In the genomic region with DNA sequence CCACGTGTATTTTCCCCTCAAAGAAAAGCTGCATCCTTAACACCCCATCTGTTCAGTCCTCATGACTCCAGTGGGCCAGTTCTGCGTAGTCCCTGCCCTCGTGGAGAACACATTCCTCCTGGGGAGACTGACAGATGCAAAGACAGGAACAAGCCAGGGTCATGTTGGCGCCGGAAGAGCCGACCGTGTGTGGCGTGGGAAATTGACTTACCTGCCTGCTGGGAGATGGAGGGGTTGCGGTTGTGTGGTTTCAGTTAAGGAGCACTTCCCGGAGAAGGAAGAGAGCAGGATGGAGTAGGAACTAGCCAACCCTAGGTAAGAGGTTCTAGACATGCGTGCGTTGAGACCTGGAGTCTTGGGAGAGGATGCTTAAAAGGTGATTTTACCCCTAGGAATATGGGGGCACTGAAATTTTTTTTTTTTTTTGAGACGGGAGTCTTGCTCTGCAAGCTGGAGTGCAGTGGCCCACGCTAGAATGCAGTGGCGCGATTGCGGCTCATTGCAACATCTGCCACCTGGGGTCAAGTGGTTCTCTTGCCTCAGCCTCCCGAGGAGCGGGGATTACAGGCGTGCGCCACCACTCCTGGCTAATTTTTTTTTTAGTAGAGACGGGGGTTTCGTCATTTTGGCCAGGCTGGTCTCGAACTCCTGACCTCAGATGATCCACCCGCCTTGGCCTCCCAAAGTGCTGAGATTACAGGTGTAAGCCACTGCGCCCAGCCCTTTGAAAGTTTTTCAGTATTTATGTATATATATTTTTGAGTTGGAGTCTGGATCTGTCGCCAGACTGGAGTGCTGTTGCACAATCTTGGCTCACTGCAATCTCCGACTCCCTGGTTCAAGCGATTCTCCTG, we compare ENCODE assay signal across 8 cellular contexts. TPM values are rescaled to one million over a fixed set of nuclear protein-coding genes. Genes with fewer than 3 reads are reported as not detected.
A peak's percentile ranks its signal among the peaks of the same experiment; 100 is the strongest.
DNase-seq lines count a peak whose midpoint lies in the region; TF ChIP-seq lines count a peak whose summit lies in the region.
"Had no signal": no experiment of that assay in that cellular context is flagged by ENCODE, and none has a peak within 500 bp of the region (broad histone marks: within the 10 kb centered on the region; RNA-seq: fewer than 3 reads in every experiment).

No MANE protein-coding gene starts in this region.

- peaks cover 14% of the 10 kb centered on the region for H3K36me3 Mint-ChIP-seq in mesothelial cell of epicardium

- no peaks in the 10 kb centered on the region for H4K20me1 ChIP-seq in GM23248 (ENCODE audit: insufficient read depth)

- peaks cover 60% of the 10 kb centered on the region for H3K79me2 ChIP-seq in GM23248 (ENCODE audit: insufficient read depth)

- H3K4me2 ChIP-seq in GM23248 (ENCODE audit: unreplicated experiment) = peak overlapping the region; percentile 67

- H3K4me3 ChIP-seq in GM23248 = peak overlapping the region; percentile 74
- H3K4me3 ChIP-seq in cardiac fibroblast (replicated peaks in 1 of 2; ENCODE audit: low read depth in 2 of 2, low read length in 2 of 2) = peak overlapping the region; percentile 80 to 82

- H3K4me3 Mint-ChIP-seq in mesothelial cell of epicardium = peak overlapping the region; percentile 91

- no peaks in the 10 kb centered on the region for H3K9me3 ChIP-seq in GM23248 (ENCODE audit: low read depth)
- H3K9me3 ChIP-seq: thyroid gland had no signal

- in situ Hi-C loops in GM23248 (cut with MboI) = no loop called here

- H3K4me1 ChIP-seq in GM23248 (ENCODE audit: insufficient read depth) = peaks cover 18% of the 10 kb centered on the region

- H2AFZ ChIP-seq in GM23248 = no peak overlapping the region

- no peaks in the 10 kb centered on the region for H3K36me3 ChIP-seq in GM23248 (ENCODE audit: low read depth)

- no peaks in the 10 kb centered on the region for H3F3A ChIP-seq in GM23248 (ENCODE audit: insufficient read depth)

- peak overlapping the region; percentile 88 for H3K9ac ChIP-seq in GM23248

- H3K27me3 Mint-ChIP-seq in mesothelial cell of epicardium (ENCODE audit: low read depth) = no peaks in the 10 kb centered on the region

- peak overlapping the region; percentile 81 for H3K27ac Mint-ChIP-seq in mesothelial cell of epicardium

- DNase-seq in GM23248 (peak; percentile 37), OCI-M1 (lab: John Stamatoyannopoulos, UW) (peak; percentile 53), cardiac fibroblast (ENCODE audit: low read depth in 2 of 2) (peak in 1 of 2 donors; percentile 27), mesothelial cell of epicardium (ENCODE audit: low spot score in 2 of 2, unreplicated experiment in 2 of 2) (no peak), globus pallidus (ENCODE audit: low spot score) (no peak), NOMO-1 treated with dmso at 0.1 percent for 144 hours (lab: John Stamatoyannopoulos, UW; ENCODE audit: unreplicated experiment) (no peak), NCI-H510A treated with DMSO at 0.1 percent for 48 hours (lab: John Stamatoyannopoulos, UW) (no peak)

- no peak for TF ChIP-seq CTCF in cardiac fibroblast (IDR thresholded peaks at IDR 0.05; ENCODE audit: low read depth, low read length)
- no peak for TF ChIP-seq CTCF in mesothelial cell of epicardium (IDR thresholded peaks at IDR 0.05; ENCODE audit: unreplicated experiment)

- no peaks in the 10 kb centered on the region for H3K27me3 ChIP-seq in GM23248 (replicated peaks; ENCODE audit: insufficient read depth)
- H3K27me3 ChIP-seq: thyroid gland had no signal

- H3K9me2 ChIP-seq in GM23248 (ENCODE audit: insufficient read depth) = no peaks in the 10 kb centered on the region

- H3K4me1 Mint-ChIP-seq in mesothelial cell of epicardium = peaks cover 22% of the 10 kb centered on the region

- H3K27ac ChIP-seq in GM23248 = peak overlapping the region; percentile 77; the same call in 1 of the 2 replicates

- WGBS in GM23248 (ENCODE audit: low coverage in 1 of 2, low lambda C conversion rate in 2 of 2, missing lambda C conversion rate in 2 of 2), 2 experiments = 73 to 76% methylated on average over 28 to 29 of the region's 29 CpGs

- H3K9me3 Mint-ChIP-seq in mesothelial cell of epicardium = no peaks in the 10 kb centered on the region

RNA-seq across cellular contexts. Expression of a gene that starts 1.4 kb away (rescaled TPM):
- 35.2 and 42.7 TPM in 2 replicates for total RNA-seq in GM23248 (2014; rRNA removed; shearing (Covaris generic))
- polyA plus RNA-seq in GM23248 (2016; fragmentation: Nextera tagmentation; extraction: Ambion mirVana) = 16.2 and 17.7 TPM in 2 replicates
- 71.2 to 73.7 TPM (median 72.9 TPM) in 3 replicates for total RNA-seq in mesothelial cell of epicardium

RNA-seq across cellular contexts. Expression of a gene that starts 21.8 kb away (rescaled TPM):
- 0.89 and 2.1 TPM in 2 replicates for total RNA-seq in GM23248 (2014; rRNA removed; shearing (Covaris generic))
- polyA plus RNA-seq in GM23248 (2016; fragmentation: Nextera tagmentation; extraction: Ambion mirVana) = 1.1 TPM in 2 replicates
- total RNA-seq in mesothelial cell of epicardium = 0.69 to 0.97 TPM (median 0.77 TPM) in 3 replicates

RNA-seq across cellular contexts. Expression of a gene that starts 27.5 kb away (rescaled TPM):
- 116 and 180 TPM in 2 replicates for total RNA-seq in GM23248 (2014; rRNA removed; shearing (Covaris generic))
- polyA plus RNA-seq in GM23248 (2016; fragmentation: Nextera tagmentation; extraction: Ambion mirVana) = 293 and 295 TPM in 2 replicates
- 120 to 126 TPM (median 121 TPM) in 3 replicates for total RNA-seq in mesothelial cell of epicardium

RNA-seq across cellular contexts. Expression of a gene that starts 34.9 kb away (rescaled TPM):
- not detected in 2 replicates for total RNA-seq in GM23248 (2014; rRNA removed; shearing (Covaris generic))
- polyA plus RNA-seq in GM23248 (2016; fragmentation: Nextera tagmentation; extraction: Ambion mirVana) = not detected in 2 replicates
- not detected in 3 replicates for total RNA-seq in mesothelial cell of epicardium
- total RNA-seq: thyroid gland had no signal

Comparison
In these comparisons a context has a peak if more than half of its experiments do, and no peak if none do; other contexts are left out.
1. DNase-seq: peak in GM23248 (single experiment) and OCI-M1 (single experiment); none in mesothelial cell of epicardium (0 of 2), globus pallidus (single experiment), NOMO-1 treated with dmso at 0.1 percent for 144 hours (single experiment) and NCI-H510A treated with DMSO at 0.1 percent for 48 hours (single experiment).